Comparison of ENCODE assay signal across 21 cellular contexts in the genomic region with DNA sequence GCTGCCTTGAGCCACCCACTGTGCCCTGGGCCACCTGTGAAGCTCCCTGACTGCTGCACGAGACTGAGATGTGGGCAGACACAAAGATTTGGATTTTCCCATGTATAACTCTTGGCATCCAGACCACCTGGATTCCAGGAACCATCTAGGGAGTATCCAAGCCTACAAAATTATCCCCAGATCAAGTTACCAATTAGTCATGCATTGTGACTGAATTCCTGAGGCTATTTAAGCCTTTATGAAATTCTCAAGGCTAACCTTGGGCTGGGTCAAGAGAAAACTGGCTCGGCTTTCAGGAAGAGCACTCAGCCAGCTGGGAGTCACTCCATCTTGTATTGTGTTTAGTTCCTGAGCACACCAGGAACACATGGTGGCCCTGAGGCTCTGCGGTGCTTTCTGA. TPM values are rescaled to one million over a fixed set of nuclear protein-coding genes. Genes with fewer than 3 reads are reported as not detected.
A peak's percentile ranks its signal among the peaks of the same experiment; 100 is the strongest.
DNase-seq lines count a peak whose midpoint lies in the region; ATAC-seq, FAIRE-seq and TF ChIP-seq lines count a peak whose summit lies in the region.
"Had no signal": no experiment of that assay in that cellular context is flagged by ENCODE, and none has a peak within 500 bp of the region (broad histone marks: within the 10 kb centered on the region; RNA-seq: fewer than 3 reads in every experiment).

No MANE protein-coding gene starts in this region.

- H3K27ac Mint-ChIP-seq in astrocyte (ENCODE audit: unreplicated experiment) = no peak overlapping the region
- H3K27ac Mint-ChIP-seq: dendritic cell treated with granulocyte-macrophage colony-stimulating factor and Interleukin-4, amounts not matched to agents 40 ng/mL and 50 ng/mL, for 4 days; naive B cell had no signal

- H3K4me3 ChIP-seq in astrocyte (ENCODE audit: insufficient read depth, low read depth, low read length) (no peak overlapping the region), left lung (no peak overlapping the region), gastrocnemius medialis (no peak overlapping the region)
- no peak overlapping the region for H3K4me3 ChIP-seq in effector memory CD4-positive, alpha-beta T cell (ENCODE audit: insufficient read depth, low read depth, low read length, poor library complexity, severe bottlenecking)

- H3K79me2 ChIP-seq in astrocyte (ENCODE audit: insufficient read depth, low read length) = no peaks in the 10 kb centered on the region

- peaks cover 1% of the 10 kb centered on the region for H3K27me3 Mint-ChIP-seq in astrocyte (ENCODE audit: low read depth, unreplicated experiment)
- H3K27me3 Mint-ChIP-seq: dendritic cell treated with granulocyte-macrophage colony-stimulating factor and Interleukin-4, amounts not matched to agents 40 ng/mL and 50 ng/mL, for 4 days had no signal

- H3K4me2 ChIP-seq in astrocyte (ENCODE audit: low read length) = peak overlapping the region; percentile 10

- H3K9ac ChIP-seq in astrocyte (ENCODE audit: low read length) = no peak overlapping the region

- in situ Hi-C loops in gastrocnemius medialis (cut with MboI; ENCODE audit: low sequenced_read_pairs in 4 of 4) = no loop called here

- H2AFZ ChIP-seq in astrocyte (ENCODE audit: low read depth, low read length) = peak overlapping the region; percentile 24

- H3K4me3 Mint-ChIP-seq in astrocyte (ENCODE audit: unreplicated experiment) = no peak overlapping the region
- H3K4me3 Mint-ChIP-seq: dendritic cell treated with granulocyte-macrophage colony-stimulating factor and Interleukin-4, amounts not matched to agents 40 ng/mL and 50 ng/mL, for 4 days had no signal

- peak; percentile 30 for DNase-seq in DMS 273 treated with DMSO at 0.1 percent for 48 hours (lab: John Stamatoyannopoulos, UW)
- DNase-seq in M059J (ENCODE audit: low read depth) = peak; percentile 93
- peak; percentile 88 for DNase-seq in astrocyte (ENCODE audit: low read depth)
- no peak for DNase-seq in left lung
- no peak for DNase-seq in Right ventricle myocardium inferior (ENCODE audit: missing footprints)
- no peak for DNase-seq in NOMO-1 treated with DMSO at 0.1 percent for 48 hours (lab: John Stamatoyannopoulos, UW; ENCODE audit: unreplicated experiment)
- DNase-seq in gastrocnemius medialis = no peak
- no peak for DNase-seq in effector memory CD4-positive, alpha-beta T cell
- DNase-seq: activated CD4-positive, alpha-beta T cell treated with anti-CD3 and anti-CD28 coated beads for 1 hour; activated T-cell treated with anti-CD3 and anti-CD28 coated beads, Interleukin-2, amount 50 U/mL, for 1 hour; BE2C; naive B cell; retina; stimulated activated CD4-positive, alpha-beta T cell treated with anti-CD3 and anti-CD28 coated beads, Interleukin-4, amount 100 ng/mL, for 24 hours; stimulated activated naive CD4-positive, alpha-beta T cell treated with Interleukin-2 at 50 U/mL for 16 hours; T-helper 1 cell had no signal

- no peaks in the 10 kb centered on the region for H3K36me3 Mint-ChIP-seq in astrocyte (ENCODE audit: low read depth, unreplicated experiment)
- H3K36me3 Mint-ChIP-seq: naive B cell had no signal

- H3K36me3 ChIP-seq in astrocyte (ENCODE audit: insufficient read depth, low read length) (no peaks in the 10 kb centered on the region), left lung (no peaks in the 10 kb centered on the region), gastrocnemius medialis (no peaks in the 10 kb centered on the region)
- H3K36me3 ChIP-seq in effector memory CD4-positive, alpha-beta T cell (ENCODE audit: control insufficient read depth, insufficient read depth, low read length) = no peaks in the 10 kb centered on the region
- H3K36me3 ChIP-seq: BE2C had no signal

- TF ChIP-seq CTCF in astrocyte (IDR thresholded peaks at IDR 0.05; ENCODE audit: insufficient read depth, low read depth, low read length) = no peak
- TF ChIP-seq CTCF in left lung (IDR thresholded peaks at IDR 0.05) = no peak
- TF ChIP-seq CTCF in gastrocnemius medialis (IDR thresholded peaks at IDR 0.05 in 4 of 5, conservative IDR thresholded peaks at IDR 0.05 in 1 of 5) = no peak

- H3K4me1 ChIP-seq in astrocyte (ENCODE audit: insufficient read depth, low read length) = peaks cover 6% of the 10 kb centered on the region
- no peaks in the 10 kb centered on the region for H3K4me1 ChIP-seq in left lung
- H3K4me1 ChIP-seq in gastrocnemius medialis = no peaks in the 10 kb centered on the region
- no peaks in the 10 kb centered on the region for H3K4me1 ChIP-seq in effector memory CD4-positive, alpha-beta T cell (ENCODE audit: control insufficient read depth, insufficient read depth, low read length, poor library complexity, severe bottlenecking)
- H3K4me1 ChIP-seq: BE2C had no signal

- H3K4me1 Mint-ChIP-seq in astrocyte (ENCODE audit: low read depth, unreplicated experiment) = peaks cover 5% of the 10 kb centered on the region
- H3K4me1 Mint-ChIP-seq: naive B cell had no signal

- H3K9me3 Mint-ChIP-seq in astrocyte (ENCODE audit: unreplicated experiment) = peaks cover 2% of the 10 kb centered on the region

- H3K9me3 ChIP-seq in astrocyte (ENCODE audit: insufficient read depth, low read depth, low read length) (no peaks in the 10 kb centered on the region), left lung (no peaks in the 10 kb centered on the region), gastrocnemius medialis (no peaks in the 10 kb centered on the region)
- H3K9me3 ChIP-seq in effector memory CD4-positive, alpha-beta T cell (ENCODE audit: control insufficient read depth, low read length) = no peaks in the 10 kb centered on the region
- H3K9me3 ChIP-seq: BE2C had no signal

- no peak for TF ChIP-seq POLR2A in gastrocnemius medialis (IDR thresholded peaks at IDR 0.05)

- H4K20me1 ChIP-seq in astrocyte (ENCODE audit: insufficient read depth, low read length) = no peaks in the 10 kb centered on the region

- intact Hi-C loops in left lung (cut with DNase I) (no loop called here), Right ventricle myocardium inferior (cut with DNase I) (no loop called here), gastrocnemius medialis (cut with DNase I; ENCODE audit: low total_unique reads) (no loop called here)

- H3K27me3 ChIP-seq in astrocyte (ENCODE audit: insufficient read depth, low read length) (no peaks in the 10 kb centered on the region), left lung (no peaks in the 10 kb centered on the region), gastrocnemius medialis (no peaks in the 10 kb centered on the region)
- H3K27me3 ChIP-seq in effector memory CD4-positive, alpha-beta T cell (replicated peaks; ENCODE audit: control insufficient read depth, insufficient read depth, low read length, poor library complexity, severe bottlenecking) = no peaks in the 10 kb centered on the region

- no peak for FAIRE-seq in astrocyte (lab: Jason Lieb, UNC)
- FAIRE-seq: G401.6, HepG2 had no signal

- H3K27ac ChIP-seq in astrocyte (ENCODE audit: low read depth, low read length) (peak overlapping the region; percentile 40), left lung (no peak overlapping the region), gastrocnemius medialis (no peak overlapping the region)
- H3K27ac ChIP-seq in effector memory CD4-positive, alpha-beta T cell (ENCODE audit: insufficient read depth, low read length, poor library complexity, severe bottlenecking) = no peak overlapping the region

- peak; percentile 28 for ATAC-seq in left lung
- ATAC-seq in Right ventricle myocardium inferior = no peak
- no peak for ATAC-seq in gastrocnemius medialis
- ATAC-seq: HCT116, HepG2 had no signal

RNA-seq across cellular contexts. Expression of gene ATP13A5, which starts 13.3 kb away (rescaled TPM):
- not detected in 2 replicates for total RNA-seq in M059J (2014; rRNA removed; shearing (Covaris generic))
- total RNA-seq in astrocyte (not detected in 2 replicates), left lung (1 to 10 TPM; 1.1 to 1.4 TPM), Right ventricle myocardium inferior (not detected), gastrocnemius medialis (not detected)
- total RNA-seq: HepG2, OCI-LY7 had no signal

Comparison
In these comparisons a context has a peak if more than half of its experiments do, and no peak if none do; other contexts are left out.
1. DNase-seq: peak in DMS 273 treated with DMSO at 0.1 percent for 48 hours (single experiment), M059J (single experiment) and astrocyte (single experiment); none in left lung (0 of 2), Right ventricle myocardium inferior (single experiment), NOMO-1 treated with DMSO at 0.1 percent for 48 hours (single experiment), gastrocnemius medialis (0 of 2) and effector memory CD4-positive, alpha-beta T cell (0 of 3).